13 cellular contexts compared by ENCODE assay signal in genomic region chr2:32910883-32911598, GRCh38. TPM values are rescaled to one million over a fixed set of nuclear protein-coding genes. Genes with fewer than 3 reads are reported as not detected.
DNase-seq lines count a peak whose midpoint lies in the region; ATAC-seq and TF ChIP-seq lines count a peak whose summit lies in the region.
"Had no signal": no experiment of that assay in that cellular context is flagged by ENCODE, and none has a peak within 500 bp of the region (broad histone marks: within the 10 kb centered on the region; RNA-seq: fewer than 3 reads in every experiment).

No MANE protein-coding gene starts in this region.

- peaks cover 21% of the 10 kb centered on the region for H3K4me1 ChIP-seq in OCI-LY3 (ENCODE audit: low read length)
- H3K4me1 ChIP-seq: BE2C had no signal

- peak overlapping the region; percentile 71 for H3K4me2 ChIP-seq in OCI-LY3 (ENCODE audit: low read length)

- no peaks in the 10 kb centered on the region for H3K27me3 ChIP-seq in OCI-LY3 (ENCODE audit: low read depth, low read length)
- H3K27me3 ChIP-seq: BE2C had no signal

- peak; percentile 95 for ATAC-seq in GM18517 (IDR thresholded peaks at IDR 0.05; ENCODE audit: unreplicated experiment)
- peak; percentile 95 for ATAC-seq in GM21526 (IDR thresholded peaks at IDR 0.05; ENCODE audit: low FRiP score, unreplicated experiment)
- ATAC-seq in HG03103 (IDR thresholded peaks at IDR 0.05; ENCODE audit: low read depth, unreplicated experiment) = peak; percentile 92
- ATAC-seq in activated naive CD4-positive, alpha-beta T cell treated with anti-CD3 and anti-CD28 coated beads, Interleukin-2, amount 50 U/mL, for 72 hours = no peak

- H3K9me3 Mint-ChIP-seq in activated naive CD4-positive, alpha-beta T cell treated with anti-CD3 and anti-CD28 coated beads, Interleukin-2, amount 50 U/mL, for 72 hours = no peaks in the 10 kb centered on the region

- no peaks in the 10 kb centered on the region for H4K20me1 ChIP-seq in OCI-LY3 (ENCODE audit: insufficient read depth, low read length)

- no peak for DNase-seq in NCI-H2029 treated with DMSO at 0.1 percent for 48 hours (lab: John Stamatoyannopoulos, UW)
- no peak for DNase-seq in activated naive CD4-positive, alpha-beta T cell treated with anti-CD3 and anti-CD28 coated beads, Interleukin-2, amount 50 U/mL, for 72 hours (ENCODE audit: low spot score in 2 of 2)
- DNase-seq in DMS 273 (lab: John Stamatoyannopoulos, UW; ENCODE audit: unreplicated experiment) = no peak
- DNase-seq in stimulated activated CD4-positive, alpha-beta T cell treated with anti-CD3 and anti-CD28 coated beads, Interleukin-2, amount 100 ng/mL, for 24 hours = no peak
- DNase-seq: activated CD4-positive, alpha-beta T cell treated with anti-CD3 and anti-CD28 coated beads for 48 hours; BE2C; effector CD8-positive, alpha-beta T cell; SIG-M5 had no signal

- peak overlapping the region; percentile 50 for H3K4me3 ChIP-seq in OCI-LY3 (ENCODE audit: low read length)

- H3K36me3 Mint-ChIP-seq in activated naive CD4-positive, alpha-beta T cell treated with anti-CD3 and anti-CD28 coated beads, Interleukin-2, amount 50 U/mL, for 72 hours = no peaks in the 10 kb centered on the region
- H3K36me3 Mint-ChIP-seq: activated naive CD8-positive, alpha-beta T cell had no signal

- H3K9ac ChIP-seq in OCI-LY3 (ENCODE audit: low read length) = no peak overlapping the region

- no peaks in the 10 kb centered on the region for H3K79me2 ChIP-seq in OCI-LY3 (ENCODE audit: low read length)

- no peak for TF ChIP-seq CTCF in OCI-LY3 (IDR thresholded peaks at IDR 0.05; ENCODE audit: low read depth, low read length)

- no peak overlapping the region for H3K27ac Mint-ChIP-seq in activated naive CD4-positive, alpha-beta T cell treated with anti-CD3 and anti-CD28 coated beads, Interleukin-2, amount 50 U/mL, for 72 hours
- H3K27ac Mint-ChIP-seq: activated naive CD8-positive, alpha-beta T cell had no signal

- no peak overlapping the region for H3K27ac ChIP-seq in OCI-LY3 (ENCODE audit: low read length)

- H3K36me3 ChIP-seq in OCI-LY3 (replicated peaks; ENCODE audit: low read depth, low read length) = no peaks in the 10 kb centered on the region
- H3K36me3 ChIP-seq: BE2C had no signal

- H2AFZ ChIP-seq in OCI-LY3 (ENCODE audit: low read depth, low read length) = peak overlapping the region; percentile 15; the same call in 1 of the 2 replicates

- peaks cover 10% of the 10 kb centered on the region; the same call in 1 of the 2 replicates for H3K9me3 ChIP-seq in OCI-LY3 (ENCODE audit: insufficient read depth, low read length)
- H3K9me3 ChIP-seq: BE2C had no signal

RNA-seq across cellular contexts. Expression of gene LTBP1, which starts 35.7 kb away (rescaled TPM):
- under 1 TPM; 0.39 to 0.41 TPM for total RNA-seq in activated naive CD4-positive, alpha-beta T cell treated with anti-CD3 and anti-CD28 coated beads, Interleukin-2, amount 50 U/mL, for 72 hours

Comparison
In these comparisons a context has a peak if more than half of its experiments do, and no peak if none do; other contexts are left out.
1. ATAC-seq: peak in GM18517 (single experiment), GM21526 (single experiment) and HG03103 (single experiment); none in activated naive CD4-positive, alpha-beta T cell treated with anti-CD3 and anti-CD28 coated beads, Interleukin-2, amount 50 U/mL, for 72 hours (0 of 2).